ENCODE assay signal across 7 cellular contexts in the genomic region with DNA sequence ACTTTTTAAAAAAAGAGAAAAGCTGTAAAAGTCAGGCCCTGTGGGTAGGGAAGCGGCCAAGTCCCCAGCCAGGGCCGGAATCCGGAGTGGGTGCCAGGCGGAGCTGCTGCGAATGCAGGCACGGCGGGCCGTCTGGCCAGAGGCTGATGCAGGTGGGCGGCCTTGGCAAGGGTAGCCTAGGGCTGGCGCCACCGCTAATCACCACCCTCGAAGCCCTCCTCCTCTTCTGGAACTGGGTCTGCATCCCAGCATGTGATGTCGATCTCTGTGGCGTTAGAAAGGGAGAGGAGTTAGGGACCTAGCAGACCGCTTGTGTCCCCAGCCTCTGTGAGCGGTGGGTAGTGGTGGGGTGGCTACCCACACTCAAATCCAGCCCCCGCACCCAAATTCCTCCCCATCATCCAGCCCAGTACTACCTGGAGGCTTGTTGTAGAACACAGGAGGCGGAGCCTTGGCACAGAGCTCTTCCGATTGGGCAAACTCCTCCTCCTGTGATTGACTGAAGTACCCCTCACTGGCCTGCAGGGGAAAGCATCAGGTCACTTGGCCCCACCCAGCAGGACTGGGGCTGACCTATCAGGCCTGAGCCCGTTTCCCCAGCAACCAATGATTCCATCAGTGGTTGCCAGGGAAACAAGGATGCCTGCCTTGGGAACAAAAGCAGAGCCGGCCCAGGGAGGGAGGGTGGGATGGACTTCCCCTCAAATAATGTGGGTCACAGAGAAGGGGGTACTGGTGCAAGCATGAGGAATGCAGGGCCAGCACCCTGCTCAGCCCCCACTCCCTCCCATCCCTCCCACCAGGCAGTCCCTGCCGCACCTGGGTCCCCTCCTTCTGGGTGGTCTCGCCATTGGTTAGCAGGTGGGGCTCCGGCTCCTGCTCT. TPM values are rescaled to one million over a fixed set of nuclear protein-coding genes. Genes with fewer than 3 reads are reported as not detected.
DNase-seq lines count a peak whose midpoint lies in the region; ATAC-seq and TF ChIP-seq lines count a peak whose summit lies in the region.

No MANE protein-coding gene starts in this region.

- H3K4me2 ChIP-seq in GM23338: peak overlapping the region; percentile 60
- H3K4me2 ChIP-seq in Karpas-422 (ENCODE audit: low read depth, low read length, poor library complexity, severe bottlenecking): peak overlapping the region; percentile 87

- H3K27me3 Mint-ChIP-seq in GM23338 (ENCODE audit: insufficient read depth, low read depth, poor library complexity) (peaks cover 49% of the 10 kb centered on the region), progenitor cell of endocrine pancreas (no peaks in the 10 kb centered on the region)

- peaks cover 19% of the 10 kb centered on the region for H3K4me1 ChIP-seq in GM23338 (ENCODE audit: insufficient read depth)
- peaks cover 55% of the 10 kb centered on the region for H3K4me1 ChIP-seq in Karpas-422 (ENCODE audit: low read length)

- peak; percentile 93 for DNase-seq in GM04504 (ENCODE audit: low read depth)
- DNase-seq in GM23338 (ENCODE audit: low spot score): peak; percentile 100
- DNase-seq in Karpas-422: peak; percentile 98
- DNase-seq in OCI-M1 (lab: John Stamatoyannopoulos, UW): peak; percentile 98
- peak; percentile 90 for DNase-seq in amniotic stem cell (lab: John Stamatoyannopoulos, UW)
- peak; percentile 87 for DNase-seq in left cardiac atrium
- peak; percentile 72 for DNase-seq in progenitor cell of endocrine pancreas (ENCODE audit: low spot score, unreplicated experiment)

- H2AFZ ChIP-seq in GM23338 (no peak overlapping the region), Karpas-422 (ENCODE audit: low read length) (no peak overlapping the region)

- peaks cover 51% of the 10 kb centered on the region for H3F3A ChIP-seq in GM23338 (replicated peaks; ENCODE audit: low read depth)

- H3K79me2 ChIP-seq in GM23338 (replicated peaks; ENCODE audit: insufficient read depth): no peaks in the 10 kb centered on the region; the same call in 1 of the 2 replicates
- H3K79me2 ChIP-seq in Karpas-422 (ENCODE audit: low read length): peaks cover 8% of the 10 kb centered on the region

- TF ChIP-seq CTCF in GM23338 (conservative IDR thresholded peaks at IDR 0.05; ENCODE audit: low read depth in 2 of 2): peak; percentile 13 to 36; a peak in 1 of 4 replicates
- TF ChIP-seq CTCF in progenitor cell of endocrine pancreas (IDR thresholded peaks at IDR 0.05; ENCODE audit: unreplicated experiment): peak; percentile 63

- H3K4me3 Mint-ChIP-seq in GM23338 (peak overlapping the region; percentile 62), progenitor cell of endocrine pancreas (ENCODE audit: low read depth) (peak overlapping the region; percentile 46)

- peaks cover 23% of the 10 kb centered on the region for H3K36me3 ChIP-seq in GM23338 (ENCODE audit: insufficient read depth)
- H3K36me3 ChIP-seq in Karpas-422 (ENCODE audit: insufficient read depth, low read length): no peaks in the 10 kb centered on the region

- peaks cover 23% of the 10 kb centered on the region for H4K20me1 ChIP-seq in GM23338 (replicated peaks; ENCODE audit: insufficient read depth)
- peaks cover 8% of the 10 kb centered on the region; the same call in 1 of the 2 replicates for H4K20me1 ChIP-seq in Karpas-422 (ENCODE audit: insufficient read depth, low read depth, low read length)

- no peaks in the 10 kb centered on the region for H3K9me3 ChIP-seq in Karpas-422 (ENCODE audit: low read length)

- H3K4me1 Mint-ChIP-seq in GM23338: peaks cover 25% of the 10 kb centered on the region
- peaks cover 10% of the 10 kb centered on the region for H3K4me1 Mint-ChIP-seq in progenitor cell of endocrine pancreas (ENCODE audit: low read depth)

- H3K9me3 Mint-ChIP-seq in GM23338 (peaks cover 3% of the 10 kb centered on the region; the same call in 2 of the 3 replicates), progenitor cell of endocrine pancreas (ENCODE audit: low read depth) (no peaks in the 10 kb centered on the region)

- ATAC-seq in GM23338 (peak; percentile 40), left cardiac atrium (peak; percentile 29 to 43)

- H3K36me3 Mint-ChIP-seq in GM23338 (ENCODE audit: low read depth) (peaks cover 52% of the 10 kb centered on the region), progenitor cell of endocrine pancreas (ENCODE audit: insufficient read depth) (peaks cover 12% of the 10 kb centered on the region)

- peak overlapping the region; percentile 97 for H3K27ac Mint-ChIP-seq in GM23338
- peak overlapping the region; percentile 97 for H3K27ac Mint-ChIP-seq in progenitor cell of endocrine pancreas

- H3K9me2 ChIP-seq in GM23338 (ENCODE audit: insufficient read depth) (no peaks in the 10 kb centered on the region), Karpas-422 (replicated peaks; ENCODE audit: insufficient read depth, low read length) (no peaks in the 10 kb centered on the region)

- H3K27me3 ChIP-seq in GM23338 (ENCODE audit: insufficient read depth): peaks cover 15% of the 10 kb centered on the region
- no peaks in the 10 kb centered on the region for H3K27me3 ChIP-seq in Karpas-422 (ENCODE audit: low read length)

- intact Hi-C loops in left cardiac atrium (cut with DNase I): loop anchor here in 1 of 2 donors (2.0 kb wide), 1 partner anchor 41 kb away; no protein-coding TSS in a partner anchor

- H3K27ac ChIP-seq in GM23338 (ENCODE audit: low read depth): peak overlapping the region; percentile 87
- H3K27ac ChIP-seq in Karpas-422 (ENCODE audit: low read length): peak overlapping the region; percentile 53

- peak overlapping the region; percentile 53 for H3K9ac ChIP-seq in Karpas-422 (ENCODE audit: low read length)

- 0 out of 2 replicates have a peak overlapping the region, but pooled peaks have one; percentile 21 for H3K4me3 ChIP-seq in GM23338
- H3K4me3 ChIP-seq in Karpas-422 (ENCODE audit: low read length): peak overlapping the region; percentile 51; the same call in 1 of the 2 replicates

TF ChIP-seq in GM23338, 12 proteins besides CTCF, POLR2A, EP300 and RAD21:
- peak; percentile 64 for TF ChIP-seq CREB1 (CRISPR knock-in tag; IDR thresholded peaks at IDR 0.05; ENCODE audit: low read depth)
- no peak for TF ChIP-seq EZH2 (IDR thresholded peaks at IDR 0.05; ENCODE audit: low read depth, unreplicated experiment)
- no peak for TF ChIP-seq EZH2phosphoT487 (IDR thresholded peaks at IDR 0.05; ENCODE audit: unreplicated experiment)

RNA-seq across cellular contexts. Expression of gene PRR7, which starts 10.9 kb away (rescaled TPM):
- 6.4 and 9.7 TPM in 2 replicates for total RNA-seq in GM23338 (2014; rRNA removed; shearing (Covaris generic))
- polyA plus RNA-seq in GM23338 (2016; fragmentation: Nextera tagmentation; extraction: Ambion mirVana): 7.6 and 7.7 TPM in 2 replicates
- total RNA-seq in Karpas-422 (2014; rRNA removed; shearing (Covaris generic); ENCODE audit: low replicate concordance): 26.8 and 59.4 TPM in 2 replicates
- 1 to 10 TPM in 1 of 2 donors, under 1 TPM in 1; 0.59 to 1.6 TPM for total RNA-seq in left cardiac atrium
- 11.7 and 13.1 TPM in 2 replicates for total RNA-seq in progenitor cell of endocrine pancreas

RNA-seq across cellular contexts. Expression of gene DBN1, which starts 16.0 kb away (rescaled TPM):
- 242 and 290 TPM in 2 replicates for total RNA-seq in GM23338 (2014; rRNA removed; shearing (Covaris generic))
- polyA plus RNA-seq in GM23338 (2016; fragmentation: Nextera tagmentation; extraction: Ambion mirVana): 102 and 106 TPM in 2 replicates
- 29.1 and 72.7 TPM in 2 replicates for total RNA-seq in Karpas-422 (2014; rRNA removed; shearing (Covaris generic); ENCODE audit: low replicate concordance)
- 10 to 100 TPM; 30.2 to 55.1 TPM for total RNA-seq in left cardiac atrium
- total RNA-seq in progenitor cell of endocrine pancreas: 396 and 422 TPM in 2 replicates

RNA-seq across cellular contexts. Expression of gene GRK6, which starts 31.0 kb away (rescaled TPM):
- 37.2 and 56.8 TPM in 2 replicates for total RNA-seq in GM23338 (2014; rRNA removed; shearing (Covaris generic))
- polyA plus RNA-seq in GM23338 (2016; fragmentation: Nextera tagmentation; extraction: Ambion mirVana): 13.0 and 18.7 TPM in 2 replicates
- total RNA-seq in Karpas-422 (2014; rRNA removed; shearing (Covaris generic); ENCODE audit: low replicate concordance): 45.5 and 79.1 TPM in 2 replicates
- 10 to 100 TPM; 14.6 to 20.1 TPM for total RNA-seq in left cardiac atrium
- total RNA-seq in progenitor cell of endocrine pancreas: 40.2 and 43.0 TPM in 2 replicates

RNA-seq across cellular contexts. Expression of gene PDLIM7, which starts 39.9 kb away (rescaled TPM):
- total RNA-seq in GM23338 (2014; rRNA removed; shearing (Covaris generic)): 73.0 and 94.7 TPM in 2 replicates
- polyA plus RNA-seq in GM23338 (2016; fragmentation: Nextera tagmentation; extraction: Ambion mirVana): 128 TPM in 2 replicates
- total RNA-seq in Karpas-422 (2014; rRNA removed; shearing (Covaris generic); ENCODE audit: low replicate concordance): 53.6 and 138 TPM in 2 replicates
- total RNA-seq in left cardiac atrium (10 to 100 TPM; 50.5 to 94.5 TPM), progenitor cell of endocrine pancreas (113 and 119 TPM in 2 replicates)

RNA-seq across cellular contexts. Expression of gene F12, which starts 48.1 kb away (rescaled TPM):
- total RNA-seq in GM23338 (2014; rRNA removed; shearing (Covaris generic)): 2.6 and 2.9 TPM in 2 replicates
- 8.0 and 8.1 TPM in 2 replicates for polyA plus RNA-seq in GM23338 (2016; fragmentation: Nextera tagmentation; extraction: Ambion mirVana)
- 6.0 and 6.5 TPM in 2 replicates for total RNA-seq in Karpas-422 (2014; rRNA removed; shearing (Covaris generic); ENCODE audit: low replicate concordance)
- under 1 TPM; 0.27 to 0.39 TPM for total RNA-seq in left cardiac atrium
- 4.0 and 4.7 TPM in 2 replicates for total RNA-seq in progenitor cell of endocrine pancreas

Comparison
In these comparisons a context has a peak if more than half of its experiments do, and no peak if none do; other contexts are left out.
1. Peak in every context shown above with its lines: DNase-seq, ATAC-seq, H3K4me3 ChIP-seq and H3K27ac ChIP-seq.